ENCODE assay signal across 8 cellular contexts in the genomic region with DNA sequence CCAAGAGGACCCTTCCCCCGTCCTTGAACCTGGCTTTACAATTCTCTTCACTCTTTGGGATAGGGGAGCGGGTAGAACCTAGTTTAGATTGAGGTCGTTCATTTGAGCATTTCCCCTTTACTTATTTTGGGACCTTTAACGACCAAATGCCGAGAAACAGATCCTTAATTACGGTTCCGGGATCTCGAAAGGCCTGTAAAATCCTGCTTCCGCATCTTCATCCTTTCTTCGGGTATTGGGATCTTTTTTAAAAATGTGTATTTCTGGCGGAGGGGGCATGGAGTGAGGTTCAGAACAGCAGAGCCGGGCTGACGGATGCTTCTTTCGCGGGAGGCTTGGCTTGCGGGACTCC. TPM values are rescaled to one million over a fixed set of nuclear protein-coding genes. Genes with fewer than 3 reads are reported as not detected.
A peak's percentile ranks its signal among the peaks of the same experiment; 100 is the strongest.
DNase-seq lines count a peak whose midpoint lies in the region; ATAC-seq and TF ChIP-seq lines count a peak whose summit lies in the region.

No MANE protein-coding gene starts in this region.

- H3K27ac Mint-ChIP-seq in nephron = peak overlapping the region; percentile 98 to 99 (median 99)

- H3K27ac ChIP-seq in KMS-11 = peak overlapping the region; percentile 65
- peak overlapping the region; percentile 100 for H3K27ac ChIP-seq in colonic mucosa

- intact Hi-C loops in colonic mucosa (cut with DNase I) = loop anchor here (5.0 kb wide), 2 partner anchors 71 to 94 kb away; partner anchors contain the start of gene CSTF3

- peak overlapping the region; percentile 75 for H2AFZ ChIP-seq in KMS-11 (ENCODE audit: low read depth)

- peaks cover 44% of the 10 kb centered on the region for H3K79me2 ChIP-seq in KMS-11 (ENCODE audit: insufficient read depth, low read depth)

- ATAC-seq in HG02763 (IDR thresholded peaks at IDR 0.05; ENCODE audit: unreplicated experiment) (no peak), GM18858 (IDR thresholded peaks at IDR 0.05; ENCODE audit: unreplicated experiment) (no peak)

- CTCF ChIA-PET in BJ (lab: Yijun Ruan, JAX) = no interaction called here

- peak overlapping the region; percentile 96 for H3K4me2 ChIP-seq in KMS-11

- H4K20me1 ChIP-seq in KMS-11 (ENCODE audit: insufficient read depth) = no peaks in the 10 kb centered on the region

- no peak for DNase-seq in BJ (ENCODE audit: low read depth)
- no peak for DNase-seq in colonic mucosa
- no peak for DNase-seq in NCI-H2081 (lab: John Stamatoyannopoulos, UW)
- no peak for DNase-seq in activated effector memory CD4-positive, alpha-beta T cell treated with Interleukin-2 at 50 U/mL for 16 hours

- H3K27me3 ChIP-seq in BJ (ENCODE audit: control insufficient read depth, insufficient read depth, low read length) = no peaks in the 10 kb centered on the region
- no peaks in the 10 kb centered on the region for H3K27me3 ChIP-seq in KMS-11 (ENCODE audit: insufficient read depth, low read depth)
- H3K27me3 ChIP-seq in colonic mucosa = no peaks in the 10 kb centered on the region

- H3K4me3 Mint-ChIP-seq in nephron = peak overlapping the region; percentile 95 to 99 (median 97)

- H3K9me3 ChIP-seq in colonic mucosa = no peaks in the 10 kb centered on the region

- peaks cover 31% of the 10 kb centered on the region for H3K4me1 Mint-ChIP-seq in nephron

- no peaks in the 10 kb centered on the region for H3K36me3 ChIP-seq in BJ (ENCODE audit: control insufficient read depth, insufficient read depth, low read length)
- no peaks in the 10 kb centered on the region for H3K36me3 ChIP-seq in KMS-11 (ENCODE audit: insufficient read depth)
- no peaks in the 10 kb centered on the region for H3K36me3 ChIP-seq in colonic mucosa

- H3K9ac ChIP-seq in KMS-11 = peak overlapping the region; percentile 99; the same call in 1 of the 2 replicates
- peak overlapping the region; percentile 59 to 95 for H3K9ac ChIP-seq in colonic mucosa (ENCODE audit: low read depth in 2 of 2, low read length in 2 of 2)

- TF ChIP-seq CTCF in BJ (IDR thresholded peaks at IDR 0.05; ENCODE audit: insufficient read depth, low read depth, low read length) (no peak), KMS-11 (conservative IDR thresholded peaks at IDR 0.05; ENCODE audit: low read depth, low read length) (no peak), colonic mucosa (IDR thresholded peaks at IDR 0.05) (no peak), nephron (IDR thresholded peaks at IDR 0.05; ENCODE audit: unreplicated experiment in 3 of 3) (no peak)

- no peaks in the 10 kb centered on the region for H3K36me3 Mint-ChIP-seq in nephron (ENCODE audit: low read depth)

- H3K27me3 Mint-ChIP-seq in nephron (ENCODE audit: low read depth) = peaks cover 4% of the 10 kb centered on the region

- peak overlapping the region; percentile 85 for H3K4me3 ChIP-seq in BJ (ENCODE audit: low read depth, low read length)
- H3K4me3 ChIP-seq in KMS-11 (IDR thresholded peaks at IDR 0.05; ENCODE audit: insufficient read depth, low read depth, low read length) = no peak overlapping the region
- H3K4me3 ChIP-seq in colonic mucosa = peak overlapping the region; percentile 86

- H3K9me3 Mint-ChIP-seq in nephron = no peaks in the 10 kb centered on the region

- peaks cover 20% of the 10 kb centered on the region for H3K4me1 ChIP-seq in KMS-11 (ENCODE audit: low read depth, poor library complexity, severe bottlenecking)
- H3K4me1 ChIP-seq in colonic mucosa = peaks cover 5% of the 10 kb centered on the region

- POLR2A ChIA-PET in BJ (lab: Charles Lee) = no interaction called here

RNA-seq across cellular contexts. Expression of gene HIPK3, which starts 0.4 kb away (rescaled TPM):
- polyA plus RNA-seq in BJ (2011; rRNA removed) = 18.9 and 26.3 TPM in 2 replicates
- 78.6 and 91.4 TPM in 2 replicates for polyA minus RNA-seq in BJ (2011; rRNA and poly(A)+ RNA removed)
- total RNA-seq in colonic mucosa = 10 to 100 TPM; 48.1 to 96.3 TPM
